Comparison of ENCODE assay signal across 12 cellular contexts in genomic region chr6:22141271-22141745, GRCh38.
A peak's percentile ranks its signal among the peaks of the same experiment; 100 is the strongest.
DNase-seq lines count a peak whose midpoint lies in the region; ATAC-seq, FAIRE-seq and TF ChIP-seq lines count a peak whose summit lies in the region.
"Had no signal": no experiment of that assay in that cellular context is flagged by ENCODE, and none has a peak within 500 bp of the region (broad histone marks: within the 10 kb centered on the region; RNA-seq: fewer than 3 reads in every experiment).

No MANE protein-coding gene starts in this region.

- no peaks in the 10 kb centered on the region for H3K36me3 ChIP-seq in left lung
- H3K36me3 ChIP-seq: thoracic aorta had no signal

- POLR2A ChIA-PET in A549 (lab: Yijun Ruan, JAX) = interaction anchor here (0.7 kb wide), 1 partner anchor 28 kb away, joined by 3 read pairs; no protein-coding TSS in a partner anchor

- DNase-seq in A549 (ENCODE audit: low read depth in 1 of 2, low spot score in 1 of 2) (peak in 1 of 2 experiments; percentile 62), NCI-H1105 treated with DMSO at 0.1 percent for 48 hours (lab: John Stamatoyannopoulos, UW) (peak; percentile 80), left lung (no peak), HuH-7 (ENCODE audit: low spot score) (no peak)
- DNase-seq: activated CD8-positive, alpha-beta T cell treated with anti-CD3 and anti-CD28 coated beads, Interleukin-2, amount 10 ng/mL, durations not matched to agents 7 days and 5 days; activated naive CD4-positive, alpha-beta T cell treated with anti-CD3 and anti-CD28 coated beads, Interleukin-2, amount 50 U/mL, for 16 hours; NCI-H1048 had no signal

- no peak overlapping the region for H3K4me3 ChIP-seq in A549
- no peak overlapping the region for H3K4me3 ChIP-seq in left lung
- H3K4me3 ChIP-seq: thoracic aorta had no signal

- CTCF ChIA-PET in A549 (lab: Yijun Ruan, JAX) = no interaction called here

- H3K27ac ChIP-seq in A549 (peak overlapping the region; percentile 52 to 71; a peak in 4 of 6 replicates), VCaP (peak overlapping the region; percentile 32), left lung (no peak overlapping the region)
- H3K27ac ChIP-seq: thoracic aorta had no signal

- intact Hi-C loops in left lung (cut with DNase I) = no loop called here

- no peak for TF ChIP-seq RAD21 in A549 (conservative IDR thresholded peaks at IDR 0.05 in 1 of 2, IDR thresholded peaks at IDR 0.05 in 1 of 2)

- H3K4me2 ChIP-seq in A549 = peak overlapping the region; percentile 41; the same call in 2 of the 3 replicates

- FAIRE-seq in A549 (lab: Jason Lieb, UNC) = no peak

- peaks cover 18% of the 10 kb centered on the region for H3K4me1 ChIP-seq in A549
- peaks cover 0 to 4% of the 10 kb centered on the region in 2 donors for H3K4me1 ChIP-seq in left lung

- no peaks in the 10 kb centered on the region for H3K9me3 ChIP-seq in A549
- H3K9me3 ChIP-seq in left lung = no peaks in the 10 kb centered on the region
- H3K9me3 ChIP-seq: thoracic aorta had no signal

- no peak for TF ChIP-seq EP300 in A549 (IDR thresholded peaks at IDR 0.05)

- 13% methylated on average over 5 of the region's 5 CpGs for WGBS in A549 (ENCODE audit: missing lambda C conversion rate)

- ATAC-seq in A549 (peak; percentile 50 to 63; a peak in 4 of 6 replicates), left lung (peak; percentile 58), HG03159 (IDR thresholded peaks at IDR 0.05; ENCODE audit: unreplicated experiment) (no peak), HG03457 (IDR thresholded peaks at IDR 0.05; ENCODE audit: unreplicated experiment) (no peak), GM18873 (IDR thresholded peaks at IDR 0.05; ENCODE audit: low FRiP score, unreplicated experiment) (no peak)
- ATAC-seq: activated CD8-positive, alpha-beta T cell treated with anti-CD3 and anti-CD28 coated beads, Interleukin-2, amount 10 ng/mL, durations not matched to agents 7 days and 5 days had no signal

- TF ChIP-seq CTCF in A549 (IDR thresholded peaks at IDR 0.05) (no peak), VCaP (conservative IDR thresholded peaks at IDR 0.05) (no peak), left lung (IDR thresholded peaks at IDR 0.05) (no peak)

- TF ChIP-seq POLR2A in A549 (IDR thresholded peaks at IDR 0.05; ENCODE audit: low read length) = no peak

- H3K27me3 ChIP-seq in left lung = no peaks in the 10 kb centered on the region

TF ChIP-seq in A549, 52 proteins besides CTCF, POLR2A, EP300 and RAD21:
- TF ChIP-seq KDM1A (IDR thresholded peaks at IDR 0.05; ENCODE audit: low read depth) (no peak), JUN (IDR thresholded peaks at IDR 0.05) (0 out of 5 replicates have a peak, but pooled peaks of 1 of the 2 experiments have one; percentile 28), GATA3 (IDR thresholded peaks at IDR 0.05; ENCODE audit: borderline replicate concordance) (0 out of 2 replicates have a peak, but pooled peaks have one; percentile 44)
- TF ChIP-seq, protein P1, sequence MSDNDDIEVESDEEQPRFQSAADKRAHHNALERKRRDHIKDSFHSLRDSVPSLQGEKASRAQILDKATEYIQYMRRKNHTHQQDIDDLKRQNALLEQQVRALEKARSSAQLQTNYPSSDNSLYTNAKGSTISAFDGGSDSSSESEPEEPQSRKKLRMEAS (IDR thresholded peaks at IDR 0.05) = 0 out of 2 replicates have a peak, but pooled peaks have one; percentile 14
TF ChIP-seq in A549: peak in this region for 3.

Comparison
In these comparisons a context has a peak if more than half of its experiments do, and no peak if none do; other contexts are left out.
1. ATAC-seq: peak in A549 (2 of 2) and left lung (single experiment); none in HG03159 (single experiment), HG03457 (single experiment) and GM18873 (single experiment).
2. H3K27ac ChIP-seq: peak in A549 (2 of 2) and VCaP (single experiment); none in left lung (0 of 2).